19 cellular contexts compared by ENCODE assay signal in the genomic region with DNA sequence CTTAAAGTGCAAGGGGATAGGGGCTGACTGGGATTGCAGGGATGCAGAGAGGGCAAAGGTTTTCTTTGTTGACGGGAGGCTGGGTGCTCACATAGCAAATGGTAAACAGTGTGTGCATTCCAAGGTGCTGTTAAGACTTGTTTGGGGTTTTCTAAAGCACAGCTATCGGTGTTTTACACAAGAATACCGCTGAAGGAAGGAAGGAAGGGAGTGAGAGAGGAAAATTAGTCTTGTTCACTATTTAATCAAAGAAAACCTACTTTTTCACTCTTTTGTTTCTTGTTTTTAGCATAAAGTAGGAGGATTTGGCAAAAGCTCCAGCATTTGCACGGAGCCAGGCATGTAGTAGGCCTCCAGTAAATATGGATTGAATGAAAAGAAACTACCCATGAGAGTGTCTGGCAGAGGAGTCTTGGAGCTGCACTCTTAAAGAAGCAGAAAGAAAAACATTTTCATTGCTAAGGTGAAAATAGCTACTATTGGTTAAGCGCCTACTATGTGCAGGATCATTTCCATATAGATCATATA.
DNase-seq lines count a peak whose midpoint lies in the region; ATAC-seq, FAIRE-seq and TF ChIP-seq lines count a peak whose summit lies in the region.
"Had no signal": no experiment of that assay in that cellular context is flagged by ENCODE, and none has a peak within 500 bp of the region (broad histone marks: within the 10 kb centered on the region; RNA-seq: fewer than 3 reads in every experiment).

No MANE protein-coding gene starts in this region.

- peaks cover 65% of the 10 kb centered on the region for H3K4me1 Mint-ChIP-seq in HFFc6 (ENCODE audit: low read depth)
- peaks cover 32% of the 10 kb centered on the region for H3K4me1 Mint-ChIP-seq in astrocyte (ENCODE audit: low read depth, unreplicated experiment)
- H3K4me1 Mint-ChIP-seq: activated CD4-positive, alpha-beta T cell treated with anti-CD3 and anti-CD28 coated beads for 36 hours; activated naive CD8-positive, alpha-beta T cell treated with anti-CD3 and anti-CD28 coated beads, Interleukin-2, amount 10 ng/mL, durations not matched to agents 7 days and 5 days; B cell had no signal

- H3K27me3 Mint-ChIP-seq in HFFc6 (ENCODE audit: insufficient read depth), result no peaks in the 10 kb centered on the region; the same call in 1 of the 2 replicates
- no peaks in the 10 kb centered on the region for H3K27me3 Mint-ChIP-seq in astrocyte (ENCODE audit: low read depth, unreplicated experiment)

- H3K27ac Mint-ChIP-seq in HFFc6 (peak overlapping the region; percentile 97), astrocyte (ENCODE audit: unreplicated experiment) (peak overlapping the region; percentile 93)
- H3K27ac Mint-ChIP-seq: activated CD4-positive, alpha-beta T cell treated with anti-CD3 and anti-CD28 coated beads for 36 hours; activated naive CD8-positive, alpha-beta T cell treated with anti-CD3 and anti-CD28 coated beads, Interleukin-2, amount 10 ng/mL, durations not matched to agents 7 days and 5 days; B cell; T-helper 1 cell treated with Interleukin-12 subunit alpha and Interleukin-12 subunit beta and Interleukin-4 antibody, amounts not matched to agents 30 μg/mL and 1 μg/mL, for 36 hours had no signal

- H3K4me3 Mint-ChIP-seq in HFFc6, result peak overlapping the region; percentile 78
- H3K4me3 Mint-ChIP-seq in astrocyte (ENCODE audit: unreplicated experiment), result no peak overlapping the region
- H3K4me3 Mint-ChIP-seq: activated CD4-positive, alpha-beta T cell treated with anti-CD3 and anti-CD28 coated beads for 36 hours; activated naive CD8-positive, alpha-beta T cell treated with anti-CD3 and anti-CD28 coated beads, Interleukin-2, amount 10 ng/mL, durations not matched to agents 7 days and 5 days; B cell; T-helper 1 cell treated with Interleukin-12 subunit alpha and Interleukin-12 subunit beta and Interleukin-4 antibody, amounts not matched to agents 30 μg/mL and 1 μg/mL, for 36 hours had no signal

- no peaks in the 10 kb centered on the region for H3K9me3 ChIP-seq in astrocyte (ENCODE audit: insufficient read depth, low read depth, low read length)
- no peaks in the 10 kb centered on the region for H3K9me3 ChIP-seq in hepatocyte (ENCODE audit: low read depth)
- H3K9me3 ChIP-seq in osteoblast (ENCODE audit: low read depth, low read length), result no peaks in the 10 kb centered on the region
- H3K9me3 ChIP-seq: MG63 had no signal

- FAIRE-seq in astrocyte (lab: Jason Lieb, UNC), result no peak
- FAIRE-seq: colon had no signal

- WGBS in hepatocyte (ENCODE audit: low lambda C conversion rate, missing lambda C conversion rate), result 41% methylated on average over 5 of the region's 5 CpGs

- H3K36me3 ChIP-seq in astrocyte (ENCODE audit: insufficient read depth, low read length), result no peaks in the 10 kb centered on the region
- H3K36me3 ChIP-seq in hepatocyte (replicated peaks; ENCODE audit: insufficient read depth, low read depth), result no peaks in the 10 kb centered on the region
- no peaks in the 10 kb centered on the region for H3K36me3 ChIP-seq in osteoblast (ENCODE audit: insufficient read depth, low read length)

- peak overlapping the region; percentile 87 for H3K27ac ChIP-seq in astrocyte (ENCODE audit: low read depth, low read length)
- H3K27ac ChIP-seq in hepatocyte, result peak overlapping the region; percentile 61
- peak overlapping the region; percentile 97 for H3K27ac ChIP-seq in osteoblast (ENCODE audit: low read depth, low read length)
- H3K27ac ChIP-seq: thyroid gland had no signal

- H3K9ac ChIP-seq in astrocyte (ENCODE audit: low read length), result peak overlapping the region; percentile 67

- no peaks in the 10 kb centered on the region for H4K20me1 ChIP-seq in astrocyte (ENCODE audit: insufficient read depth, low read length)
- H4K20me1 ChIP-seq in hepatocyte (ENCODE audit: insufficient read depth, poor library complexity, severe bottlenecking), result no peaks in the 10 kb centered on the region
- H4K20me1 ChIP-seq in osteoblast (ENCODE audit: insufficient read depth, low read length), result no peaks in the 10 kb centered on the region

- TF ChIP-seq CTCF in HFFc6 (IDR thresholded peaks at IDR 0.05) (no peak), astrocyte (IDR thresholded peaks at IDR 0.05; ENCODE audit: insufficient read depth, low read depth, low read length) (no peak), hepatocyte (IDR thresholded peaks at IDR 0.05; ENCODE audit: poor library complexity) (no peak), osteoblast (IDR thresholded peaks at IDR 0.05; ENCODE audit: extremely low read depth, low read depth, low read length) (no peak)

- H3K9me3 Mint-ChIP-seq in HFFc6 (no peaks in the 10 kb centered on the region), astrocyte (ENCODE audit: unreplicated experiment) (peaks cover 2% of the 10 kb centered on the region)
- H3K9me3 Mint-ChIP-seq: T-helper 1 cell treated with Interleukin-12 subunit alpha and Interleukin-12 subunit beta and Interleukin-4 antibody, amounts not matched to agents 30 μg/mL and 1 μg/mL, for 36 hours had no signal

- H3K4me3 ChIP-seq in astrocyte (ENCODE audit: insufficient read depth, low read depth, low read length) (peak overlapping the region; percentile 4), hepatocyte (no peak overlapping the region), osteoblast (ENCODE audit: insufficient read depth, low read length) (peak overlapping the region; percentile 17)
- H3K4me3 ChIP-seq: MG63, thyroid gland had no signal

- peaks cover 5% of the 10 kb centered on the region; the same call in 1 of the 2 replicates for H3K36me3 Mint-ChIP-seq in HFFc6 (ENCODE audit: low read depth)
- peaks cover 7% of the 10 kb centered on the region for H3K36me3 Mint-ChIP-seq in astrocyte (ENCODE audit: low read depth, unreplicated experiment)
- H3K36me3 Mint-ChIP-seq: activated naive CD8-positive, alpha-beta T cell treated with anti-CD3 and anti-CD28 coated beads, Interleukin-2, amount 10 ng/mL, durations not matched to agents 7 days and 5 days had no signal

- H3K79me2 ChIP-seq in astrocyte (ENCODE audit: insufficient read depth, low read length) (no peaks in the 10 kb centered on the region), hepatocyte (no peaks in the 10 kb centered on the region), osteoblast (ENCODE audit: insufficient read depth, low read length) (no peaks in the 10 kb centered on the region)

- H3K4me2 ChIP-seq in astrocyte (ENCODE audit: low read length), result peak overlapping the region; percentile 72
- peak overlapping the region; percentile 53 for H3K4me2 ChIP-seq in hepatocyte
- H3K4me2 ChIP-seq in osteoblast (ENCODE audit: insufficient read depth, low read length), result peak overlapping the region; percentile 69

- no peaks in the 10 kb centered on the region for H3K9me2 ChIP-seq in hepatocyte (replicated peaks; ENCODE audit: insufficient read depth)

- DNase-seq in HFFc6 (no peak), astrocyte (ENCODE audit: low read depth) (no peak), hepatocyte (ENCODE audit: low spot score) (peak; percentile 32), osteoblast (ENCODE audit: insufficient read length, low spot score, missing footprints) (no peak), COLO829 (ENCODE audit: low spot score) (no peak), NCI-H187 treated with DMSO at 0.1 percent for 48 hours (lab: John Stamatoyannopoulos, UW) (no peak)
- DNase-seq: activated CD4-positive, alpha-beta T cell treated with anti-CD3 and anti-CD28 coated beads for 36 hours; activated naive CD8-positive, alpha-beta T cell treated with anti-CD3 and anti-CD28 coated beads, Interleukin-2, amount 10 ng/mL, durations not matched to agents 7 days and 5 days; NCI-H2081; NCI-H774; RPMI8226; stimulated activated CD8-positive, alpha-beta memory T cell treated with anti-CD3 and anti-CD28 coated beads, Interleukin-4, amount 100 ng/mL, for 48 hours; thyroid gland had no signal

- peaks cover 47% of the 10 kb centered on the region for H3K4me1 ChIP-seq in astrocyte (ENCODE audit: insufficient read depth, low read length)
- H3K4me1 ChIP-seq in hepatocyte (ENCODE audit: insufficient read depth), result peaks cover 10% of the 10 kb centered on the region
- H3K4me1 ChIP-seq in osteoblast (ENCODE audit: insufficient read depth, low read length), result peaks cover 57% of the 10 kb centered on the region
- H3K4me1 ChIP-seq: thyroid gland had no signal

- H2AFZ ChIP-seq in astrocyte (ENCODE audit: low read depth, low read length) (peak overlapping the region; percentile 39), hepatocyte (no peak overlapping the region), osteoblast (ENCODE audit: low read length) (peak overlapping the region; percentile 25)

- ATAC-seq in GM18511 (IDR thresholded peaks at IDR 0.05; ENCODE audit: unreplicated experiment) (no peak), GM19397 (IDR thresholded peaks at IDR 0.05; ENCODE audit: unreplicated experiment) (no peak)
- ATAC-seq: activated CD4-positive, alpha-beta T cell treated with anti-CD3 and anti-CD28 coated beads for 36 hours had no signal

- no peaks in the 10 kb centered on the region for H3K27me3 ChIP-seq in astrocyte (ENCODE audit: insufficient read depth, low read length)
- no peaks in the 10 kb centered on the region for H3K27me3 ChIP-seq in hepatocyte
- H3K27me3 ChIP-seq in osteoblast (ENCODE audit: insufficient read depth, low read length), result no peaks in the 10 kb centered on the region
- H3K27me3 ChIP-seq: MG63, thyroid gland had no signal
